In genomic region chr1:156804572-156805243, GRCh38 we compare ENCODE assay signal across 8 cellular contexts. TPM values are rescaled to one million over a fixed set of nuclear protein-coding genes. Genes with fewer than 3 reads are reported as not detected.
A peak's percentile ranks its signal among the peaks of the same experiment; 100 is the strongest.
DNase-seq lines count a peak whose midpoint lies in the region; ATAC-seq, FAIRE-seq and TF ChIP-seq lines count a peak whose summit lies in the region.
"Had no signal": no experiment of that assay in that cellular context is flagged by ENCODE, and none has a peak within 500 bp of the region (broad histone marks: within the 10 kb centered on the region; RNA-seq: fewer than 3 reads in every experiment).

No MANE protein-coding gene starts in this region.

- H3K4me3 ChIP-seq in K562 = no peak overlapping the region
- no peak overlapping the region for H3K4me3 ChIP-seq in hepatocyte

- H3K36me3 ChIP-seq in K562 (ENCODE audit: control insufficient read depth, insufficient read depth, low read length) (peaks cover 31% of the 10 kb centered on the region), hepatocyte (replicated peaks; ENCODE audit: insufficient read depth, low read depth) (no peaks in the 10 kb centered on the region)

- TF ChIP-seq RAD21 in K562 (CRISPR knock-in tag; conservative IDR thresholded peaks at IDR 0.05 in 1 of 2, IDR thresholded peaks at IDR 0.05 in 1 of 2) = no peak

- H4K20me1 ChIP-seq in K562 (replicated peaks; ENCODE audit: control insufficient read depth, insufficient read depth, low read length) = no peaks in the 10 kb centered on the region
- H4K20me1 ChIP-seq in hepatocyte (ENCODE audit: insufficient read depth, poor library complexity, severe bottlenecking) = no peaks in the 10 kb centered on the region

- BruUV-seq in K562 (replicated peaks; lab: Mats Ljungman, UMichigan) = no TSS peak

- H2AFZ ChIP-seq in K562 (ENCODE audit: low read depth, low read length) (no peak overlapping the region), hepatocyte (no peak overlapping the region)

- TF ChIP-seq POLR2A in K562 (conservative IDR thresholded peaks at IDR 0.05) = no peak

- H3K9me1 ChIP-seq in K562 (ENCODE audit: control insufficient read depth, insufficient read depth, low read length) = no peaks in the 10 kb centered on the region

- no peaks in the 10 kb centered on the region for H3K27me3 ChIP-seq in K562 (ENCODE audit: control insufficient read depth in 2 of 2, insufficient read depth in 2 of 2, low read length in 2 of 2)
- H3K27me3 ChIP-seq in hepatocyte = no peaks in the 10 kb centered on the region

- POLR2A ChIA-PET in K562 (lab: Yijun Ruan, JAX) = interaction anchor here (0.6 to 1.4 kb wide), 6 partner anchors 9 to 20 kb away, joined by 3 to 8 read pairs (median 4); partner anchors contain the start of gene SH2D2A

- CTCF ChIA-PET in K562 (lab: Yijun Ruan, JAX; ENCODE audit: low intra/inter-chr PET ratio) = no interaction called here

- H3K4me2 ChIP-seq in K562 (ENCODE audit: insufficient read depth, low read length) (no peak overlapping the region), hepatocyte (no peak overlapping the region)

- peak overlapping the region; percentile 11; the same call in 1 of the 3 replicates for H3K27ac ChIP-seq in K562 (ENCODE audit: extremely low read depth, low read depth, low read length)
- H3K27ac ChIP-seq in hepatocyte = no peak overlapping the region

- no peak overlapping the region for H3K4me3 Mint-ChIP-seq in mesothelial cell of epicardium

- no peaks in the 10 kb centered on the region for H3K79me2 ChIP-seq in K562 (ENCODE audit: control insufficient read depth, insufficient read depth, low read length)
- H3K79me2 ChIP-seq in hepatocyte = no peaks in the 10 kb centered on the region

- peak overlapping the region in 1 of 2 experiments; percentile 79; a peak in 2 of 4 replicates for H3K9ac ChIP-seq in K562 (ENCODE audit: insufficient read depth in 1 of 2, low read depth in 2 of 2, low read length in 2 of 2)

- peaks cover 13% of the 10 kb centered on the region for H3K36me3 Mint-ChIP-seq in mesothelial cell of epicardium

- peak; percentile 44 for ATAC-seq in K562

- no peak for TF ChIP-seq EP300 in K562 (IDR thresholded peaks at IDR 0.05; ENCODE audit: low read length)

- peaks cover 6% of the 10 kb centered on the region for H3K27me3 Mint-ChIP-seq in mesothelial cell of epicardium (ENCODE audit: low read depth)

- WGBS in K562 (ENCODE audit: insufficient coverage, low coverage, missing lambda C conversion rate) = 35% methylated on average over 6 of the region's 6 CpGs
- 68% methylated on average over 6 of the region's 6 CpGs for WGBS in hepatocyte (ENCODE audit: low lambda C conversion rate, missing lambda C conversion rate)

- DNase-seq in HK-2 (ENCODE audit: unreplicated experiment) (peak; percentile 52), NCI-H774 (lab: John Stamatoyannopoulos, UW) (peak; percentile 24), K562 (ENCODE audit: extremely low read depth in 1 of 4, low spot score in 3 of 4) (peak in 1 of 4 experiments; percentile 33), putamen (ENCODE audit: low spot score) (peak; percentile 34), hepatocyte (ENCODE audit: low spot score) (no peak), GOT3 (lab: John Stamatoyannopoulos, UW) (no peak), mesothelial cell of epicardium (ENCODE audit: low spot score in 2 of 2, unreplicated experiment in 2 of 2) (no peak)
- DNase-seq: stimulated activated CD4-positive, alpha-beta T cell treated with anti-CD3 and anti-CD28 coated beads, Interleukin-2, amount 100 ng/mL, for 48 hours had no signal

- H3K9me3 ChIP-seq in K562 (replicated peaks; ENCODE audit: control insufficient read depth, insufficient read depth, low read depth, low read length) (no peaks in the 10 kb centered on the region), hepatocyte (ENCODE audit: low read depth) (no peaks in the 10 kb centered on the region)

- H3K9me3 Mint-ChIP-seq in mesothelial cell of epicardium = no peaks in the 10 kb centered on the region

- in situ Hi-C loops in K562 (cut with MboI) = loop anchor here (5.0 kb wide), 1 partner anchor 58 kb away; the partner anchor contains the start of gene NTRK1

- H3K4me1 Mint-ChIP-seq in mesothelial cell of epicardium = peaks cover 27% of the 10 kb centered on the region

- FAIRE-seq in K562 (lab: Jason Lieb, UNC) = peak; percentile 44

- H3K9me2 ChIP-seq in hepatocyte (replicated peaks; ENCODE audit: insufficient read depth) = no peaks in the 10 kb centered on the region

- intact Hi-C loops in K562 (cut with micrococcal nuclease) = no loop called here

- H3K4me1 ChIP-seq in K562 (replicated peaks in 1 of 2; ENCODE audit: control insufficient read depth in 2 of 2, insufficient read depth in 2 of 2, low read length in 2 of 2) (peaks cover 12 to 14% of the 10 kb centered on the region in 2 experiments), hepatocyte (ENCODE audit: insufficient read depth) (peaks cover 12% of the 10 kb centered on the region)

- no peak overlapping the region for H3K27ac Mint-ChIP-seq in mesothelial cell of epicardium

- TF ChIP-seq CTCF in K562 (IDR thresholded peaks at IDR 0.05 in 2 of 3, conservative IDR thresholded peaks at IDR 0.05 in 1 of 3; ENCODE audit: insufficient read depth in 2 of 3, low read depth in 1 of 3, low read length in 3 of 3) (no peak), hepatocyte (IDR thresholded peaks at IDR 0.05; ENCODE audit: poor library complexity) (no peak), mesothelial cell of epicardium (IDR thresholded peaks at IDR 0.05; ENCODE audit: unreplicated experiment) (no peak)

RNA-seq across cellular contexts. Expression of gene SH2D2A, which starts 11.9 kb away (rescaled TPM):
- total RNA-seq in K562 (2011; cell fraction: chromatin; rRNA removed; ENCODE audit: low replicate concordance) = 15.3 and 26.9 TPM in 2 replicates
- 16.2 and 18.2 TPM in 2 replicates for total RNA-seq in K562 (2011; cell fraction: nucleolus; rRNA removed)
- 20.7 and 27.8 TPM in 2 replicates for total RNA-seq in K562 (2011; cell fraction: nucleoplasm; rRNA removed)
- total RNA-seq in K562 (2014; rRNA removed) (27.7 and 36.0 TPM in 2 replicates), K562 (2014; rRNA removed; fragmentation: Illumina TruSeq; extraction: Trizol) (4.8 and 6.9 TPM in 2 replicates), K562 (2015; rRNA removed; fragmentation: Illumina TruSeq; extraction: Trizol) (6.3 and 8.4 TPM in 2 replicates), K562 (2021) (33.6 TPM in 2 replicates), hepatocyte (0.60 and 2.6 TPM in 2 replicates), mesothelial cell of epicardium (0.58 to 2.1 TPM (median 0.89 TPM) in 3 replicates)
- polyA plus RNA-seq in K562 (2011; rRNA removed) (5.7 and 9.7 TPM in 2 replicates), K562 (2014; fragmentation: Illumina TruSeq; extraction: Trizol) (20.0 and 21.2 TPM in 2 replicates), K562 (2014; fragmentation: Nextera tagmentation; extraction: Ambion mirVana) (1 to 10 TPM in 1 of 2 experiments, under 1 TPM in 1; 0.89 to 1.1 TPM), K562 (2014; rRNA removed) (20.8 and 21.4 TPM in 2 replicates), hepatocyte (0.18 TPM in 1 of 2 replicates, not detected in the other)
- 12.6 and 29.0 TPM in 2 replicates for polyA plus RNA-seq in K562 (2011; cell fraction: cytosol; rRNA removed)
- polyA plus RNA-seq in K562 (2011; cell fraction: nucleus; rRNA removed) = 10.6 and 25.9 TPM in 2 replicates
- 30.7 and 34.5 TPM in 2 replicates for polyA plus RNA-seq in K562 (2012)
- polyA minus RNA-seq in K562 (2011; rRNA and poly(A)+ RNA removed) = 2.2 and 4.8 TPM in 2 replicates
- polyA minus RNA-seq in K562 (2011; cell fraction: cytosol; rRNA and poly(A)+ RNA removed) = 11.6 and 16.2 TPM in 2 replicates
- 10.4 and 13.3 TPM in 2 replicates for polyA minus RNA-seq in K562 (2011; cell fraction: nucleus; rRNA and poly(A)+ RNA removed)

RNA-seq across cellular contexts. Expression of gene PRCC, which starts 37.4 kb away (rescaled TPM):
- 111 and 116 TPM in 2 replicates for total RNA-seq in K562 (2011; cell fraction: chromatin; rRNA removed; ENCODE audit: low replicate concordance)
- 71.5 and 89.1 TPM in 2 replicates for total RNA-seq in K562 (2011; cell fraction: nucleolus; rRNA removed)
- 86.8 and 90.6 TPM in 2 replicates for total RNA-seq in K562 (2011; cell fraction: nucleoplasm; rRNA removed)
- 51.0 and 86.2 TPM in 2 replicates for total RNA-seq in K562 (2014; rRNA removed)
- total RNA-seq in K562 (2014; rRNA removed; fragmentation: Illumina TruSeq; extraction: Trizol) = 32.1 and 35.1 TPM in 2 replicates
- total RNA-seq in K562 (2015; rRNA removed; fragmentation: Illumina TruSeq; extraction: Trizol) = 35.8 and 41.1 TPM in 2 replicates
- 85.3 and 89.5 TPM in 2 replicates for total RNA-seq in K562 (2021)
- 38.8 and 70.2 TPM in 2 replicates for polyA plus RNA-seq in K562 (2011; rRNA removed)
- polyA plus RNA-seq in K562 (2011; cell fraction: cytosol; rRNA removed) = 75.7 and 85.5 TPM in 2 replicates
- polyA plus RNA-seq in K562 (2011; cell fraction: nucleus; rRNA removed) = 64.3 and 89.5 TPM in 2 replicates
- 58.6 and 81.0 TPM in 2 replicates for polyA plus RNA-seq in K562 (2012)
- polyA plus RNA-seq in K562 (2014; fragmentation: Illumina TruSeq; extraction: Trizol) = 133 and 201 TPM in 2 replicates
- polyA plus RNA-seq in K562 (2014; fragmentation: Nextera tagmentation; extraction: Ambion mirVana) = 10 to 100 TPM; 23.9 to 25.5 TPM
- 53.6 and 68.0 TPM in 2 replicates for polyA plus RNA-seq in K562 (2014; rRNA removed)
- 66.4 and 76.9 TPM in 2 replicates for polyA minus RNA-seq in K562 (2011; rRNA and poly(A)+ RNA removed)
- polyA minus RNA-seq in K562 (2011; cell fraction: cytosol; rRNA and poly(A)+ RNA removed) = 41.1 and 58.4 TPM in 2 replicates
- polyA minus RNA-seq in K562 (2011; cell fraction: nucleus; rRNA and poly(A)+ RNA removed) = 21.8 and 33.0 TPM in 2 replicates
- 35.9 and 45.0 TPM in 2 replicates for total RNA-seq in hepatocyte
- 85.2 and 108 TPM in 2 replicates for polyA plus RNA-seq in hepatocyte
- 78.4 to 93.9 TPM (median 93.7 TPM) in 3 replicates for total RNA-seq in mesothelial cell of epicardium

RNA-seq across cellular contexts. Expression of gene HDGF, which starts 53.2 kb away (rescaled TPM):
- total RNA-seq in K562 (2011; cell fraction: chromatin; rRNA removed; ENCODE audit: low replicate concordance) = 54.5 and 99.5 TPM in 2 replicates
- total RNA-seq in K562 (2011; cell fraction: nucleolus; rRNA removed) = 73.4 and 78.6 TPM in 2 replicates
- 87.7 and 114 TPM in 2 replicates for total RNA-seq in K562 (2011; cell fraction: nucleoplasm; rRNA removed)
- 470 and 501 TPM in 2 replicates for total RNA-seq in K562 (2014; rRNA removed)
- total RNA-seq in K562 (2014; rRNA removed; fragmentation: Illumina TruSeq; extraction: Trizol) = 400 and 403 TPM in 2 replicates
- total RNA-seq in K562 (2015; rRNA removed; fragmentation: Illumina TruSeq; extraction: Trizol) = 392 and 404 TPM in 2 replicates
- 390 and 425 TPM in 2 replicates for total RNA-seq in K562 (2021)
- polyA plus RNA-seq in K562 (2011; rRNA removed) = 224 and 310 TPM in 2 replicates
- polyA plus RNA-seq in K562 (2011; cell fraction: cytosol; rRNA removed) = 174 and 175 TPM in 2 replicates
- 182 and 185 TPM in 2 replicates for polyA plus RNA-seq in K562 (2011; cell fraction: nucleus; rRNA removed)
- polyA plus RNA-seq in K562 (2012) = 190 and 267 TPM in 2 replicates
- 507 and 601 TPM in 2 replicates for polyA plus RNA-seq in K562 (2014; fragmentation: Illumina TruSeq; extraction: Trizol)
- 10 to 100 TPM; 38.8 to 41.8 TPM for polyA plus RNA-seq in K562 (2014; fragmentation: Nextera tagmentation; extraction: Ambion mirVana)
- polyA plus RNA-seq in K562 (2014; rRNA removed) = 358 and 372 TPM in 2 replicates
- polyA minus RNA-seq in K562 (2011; rRNA and poly(A)+ RNA removed) = 142 and 177 TPM in 2 replicates
- polyA minus RNA-seq in K562 (2011; cell fraction: cytosol; rRNA and poly(A)+ RNA removed) = 120 and 140 TPM in 2 replicates
- polyA minus RNA-seq in K562 (2011; cell fraction: nucleus; rRNA and poly(A)+ RNA removed) = 33.7 and 57.2 TPM in 2 replicates
- total RNA-seq in hepatocyte = 160 and 192 TPM in 2 replicates
- polyA plus RNA-seq in hepatocyte = 153 and 166 TPM in 2 replicates
- 176 to 183 TPM (median 182 TPM) in 3 replicates for total RNA-seq in mesothelial cell of epicardium

RNA-seq across cellular contexts. Expression of gene INSRR, which starts 54.2 kb away (rescaled TPM):
- 0.14 and 1.6 TPM in 2 replicates for total RNA-seq in K562 (2011; cell fraction: chromatin; rRNA removed; ENCODE audit: low replicate concordance)
- total RNA-seq in K562 (2011; cell fraction: nucleolus; rRNA removed) = 0.66 and 0.67 TPM in 2 replicates
- total RNA-seq in K562 (2011; cell fraction: nucleoplasm; rRNA removed) = 0.44 and 0.46 TPM in 2 replicates
- total RNA-seq in K562 (2014; rRNA removed) (0.08 TPM in 1 of 2 replicates, not detected in the other), K562 (2014; rRNA removed; fragmentation: Illumina TruSeq; extraction: Trizol) (0.04 TPM in 1 of 2 replicates, not detected in the other), K562 (2015; rRNA removed; fragmentation: Illumina TruSeq; extraction: Trizol) (0.04 and 0.07 TPM in 2 replicates), K562 (2021) (0.18 TPM in 2 replicates), hepatocyte (not detected in 2 replicates), mesothelial cell of epicardium (0.45 to 0.66 TPM (median 0.51 TPM) in 3 replicates)
- polyA plus RNA-seq in K562 (2011; rRNA removed) (0.06 and 0.07 TPM in 2 replicates), K562 (2014; fragmentation: Illumina TruSeq; extraction: Trizol) (0.03 and 0.06 TPM in 2 replicates), K562 (2014; fragmentation: Nextera tagmentation; extraction: Ambion mirVana) (not detected), K562 (2014; rRNA removed) (0.07 and 0.12 TPM in 2 replicates), hepatocyte (not detected in 2 replicates)
- 0.04 and 0.16 TPM in 2 replicates for polyA plus RNA-seq in K562 (2011; cell fraction: cytosol; rRNA removed)
- 0.44 and 1.7 TPM in 2 replicates for polyA plus RNA-seq in K562 (2011; cell fraction: nucleus; rRNA removed)
- 0.25 and 0.83 TPM in 2 replicates for polyA plus RNA-seq in K562 (2012)
- 0.09 and 0.21 TPM in 2 replicates for polyA minus RNA-seq in K562 (2011; rRNA and poly(A)+ RNA removed)
- not detected in 2 replicates for polyA minus RNA-seq in K562 (2011; cell fraction: cytosol; rRNA and poly(A)+ RNA removed)
- 0.33 and 0.81 TPM in 2 replicates for polyA minus RNA-seq in K562 (2011; cell fraction: nucleus; rRNA and poly(A)+ RNA removed)

RNA-seq across cellular contexts. Expression of gene NTRK1, which starts 56.0 kb away (rescaled TPM):
- total RNA-seq in K562 (2011; cell fraction: chromatin; rRNA removed; ENCODE audit: low replicate concordance) = 54.2 and 208 TPM in 2 replicates
- total RNA-seq in K562 (2011; cell fraction: nucleolus; rRNA removed) = 116 and 182 TPM in 2 replicates
- 78.5 and 79.4 TPM in 2 replicates for total RNA-seq in K562 (2011; cell fraction: nucleoplasm; rRNA removed)
- 22.4 and 23.1 TPM in 2 replicates for total RNA-seq in K562 (2014; rRNA removed)
- 3.3 and 4.8 TPM in 2 replicates for total RNA-seq in K562 (2014; rRNA removed; fragmentation: Illumina TruSeq; extraction: Trizol)
- 4.0 and 4.2 TPM in 2 replicates for total RNA-seq in K562 (2015; rRNA removed; fragmentation: Illumina TruSeq; extraction: Trizol)
- 28.0 and 30.0 TPM in 2 replicates for total RNA-seq in K562 (2021)
- 18.2 and 21.5 TPM in 2 replicates for polyA plus RNA-seq in K562 (2011; rRNA removed)
- polyA plus RNA-seq in K562 (2011; cell fraction: cytosol; rRNA removed) = 16.8 and 66.3 TPM in 2 replicates
- 93.6 and 258 TPM in 2 replicates for polyA plus RNA-seq in K562 (2011; cell fraction: nucleus; rRNA removed)
- polyA plus RNA-seq in K562 (2012) = 23.1 and 95.0 TPM in 2 replicates
- polyA plus RNA-seq in K562 (2014; fragmentation: Illumina TruSeq; extraction: Trizol) = 7.9 and 16.1 TPM in 2 replicates
- polyA plus RNA-seq in K562 (2014; fragmentation: Nextera tagmentation; extraction: Ambion mirVana) = 1 to 10 TPM in 1 of 2 experiments, under 1 TPM in 1; 0.46 to 2.3 TPM
- 23.3 and 26.2 TPM in 2 replicates for polyA plus RNA-seq in K562 (2014; rRNA removed)
- 5.4 and 15.6 TPM in 2 replicates for polyA minus RNA-seq in K562 (2011; rRNA and poly(A)+ RNA removed)
- polyA minus RNA-seq in K562 (2011; cell fraction: cytosol; rRNA and poly(A)+ RNA removed) = 13.1 and 24.5 TPM in 2 replicates
- 19.4 and 42.9 TPM in 2 replicates for polyA minus RNA-seq in K562 (2011; cell fraction: nucleus; rRNA and poly(A)+ RNA removed)
- 0.13 TPM in 1 of 2 replicates, not detected in the other for total RNA-seq in hepatocyte
- not detected in 2 replicates for polyA plus RNA-seq in hepatocyte
- total RNA-seq in mesothelial cell of epicardium = 1.2 to 1.3 TPM (median 1.3 TPM) in 3 replicates

Comparison
In these comparisons a context has a peak if more than half of its experiments do, and no peak if none do; other contexts are left out.
1. DNase-seq: peak in HK-2 (single experiment), NCI-H774 (single experiment) and putamen (single experiment); none in hepatocyte (single experiment), GOT3 (single experiment) and mesothelial cell of epicardium (0 of 2).